ENCODE assay signal across 19 cellular contexts in genomic region chr19:18741124-18741493, GRCh38. TPM values are rescaled to one million over a fixed set of nuclear protein-coding genes. Genes with fewer than 3 reads are reported as not detected.
A peak's percentile ranks its signal among the peaks of the same experiment; 100 is the strongest.
DNase-seq lines count a peak whose midpoint lies in the region; ATAC-seq and TF ChIP-seq lines count a peak whose summit lies in the region.
"Had no signal": no experiment of that assay in that cellular context is flagged by ENCODE, and none has a peak within 500 bp of the region (broad histone marks: within the 10 kb centered on the region; RNA-seq: fewer than 3 reads in every experiment).

No MANE protein-coding gene starts in this region.

- H3K4me2 ChIP-seq in parathyroid adenoma (ENCODE audit: low read length), result peak overlapping the region; percentile 68
- no peak overlapping the region for H3K4me2 ChIP-seq in GM23338

- H3K9ac ChIP-seq in endocrine pancreas (ENCODE audit: control insufficient read depth, insufficient read depth, low read length), result peak overlapping the region; percentile 19
- H3K9ac ChIP-seq in parathyroid adenoma, result no peak overlapping the region

- H2AFZ ChIP-seq in parathyroid adenoma (no peak overlapping the region), GM23338 (no peak overlapping the region)

- H3K4me3 Mint-ChIP-seq in GM23338, result no peak overlapping the region
- H3K4me3 Mint-ChIP-seq: activated T-helper 1 cell treated with anti-CD3 and anti-CD28 coated beads, Interleukin-12 subunit alpha, Interleukin-12 subunit beta, Interleukin-2, Interleukin-4 antibody, amounts not matched to agents 30 ng/mL and 10 ng/mL and 1 ng/mL, durations not matched to agents 14 hours and 24 hours and 36 hours; brain; memory B cell; nephron had no signal

- no peak for ATAC-seq in foreskin keratinocyte
- no peak for ATAC-seq in GM23338
- ATAC-seq: SK-N-SH treated with all-trans-retinoic acid at 6 μM for 48 hours had no signal

- H3K27me3 Mint-ChIP-seq in GM23338 (ENCODE audit: insufficient read depth, low read depth, poor library complexity), result peaks cover 5% of the 10 kb centered on the region
- H3K27me3 Mint-ChIP-seq: brain, memory B cell had no signal

- H3K4me3 ChIP-seq in BE2C (ENCODE audit: low read depth, low read length) (no peak overlapping the region), endocrine pancreas (ENCODE audit: control insufficient read depth, insufficient read depth, low read length) (no peak overlapping the region), parathyroid adenoma (ENCODE audit: low read depth, low read length) (peak overlapping the region; percentile 43), GM23338 (no peak overlapping the region)
- H3K4me3 ChIP-seq: spleen had no signal

- no peak overlapping the region for H3K27ac Mint-ChIP-seq in GM23338
- H3K27ac Mint-ChIP-seq: activated T-helper 1 cell treated with anti-CD3 and anti-CD28 coated beads, Interleukin-12 subunit alpha, Interleukin-12 subunit beta, Interleukin-2, Interleukin-4 antibody, amounts not matched to agents 30 ng/mL and 10 ng/mL and 1 ng/mL, durations not matched to agents 14 hours and 24 hours and 36 hours; memory B cell had no signal

- no peaks in the 10 kb centered on the region for H3K9me3 Mint-ChIP-seq in GM23338
- H3K9me3 Mint-ChIP-seq: activated T-helper 1 cell treated with anti-CD3 and anti-CD28 coated beads, Interleukin-12 subunit alpha, Interleukin-12 subunit beta, Interleukin-2, Interleukin-4 antibody, amounts not matched to agents 30 ng/mL and 10 ng/mL and 1 ng/mL, durations not matched to agents 14 hours and 24 hours and 36 hours; brain; memory B cell; nephron had no signal

- H3K27me3 ChIP-seq in BE2C, result no peaks in the 10 kb centered on the region
- no peaks in the 10 kb centered on the region for H3K27me3 ChIP-seq in endocrine pancreas (ENCODE audit: control insufficient read depth, insufficient read depth, low read length)
- H3K27me3 ChIP-seq in parathyroid adenoma (ENCODE audit: control insufficient read depth, insufficient read depth, low read length), result no peaks in the 10 kb centered on the region
- H3K27me3 ChIP-seq in foreskin keratinocyte, result peaks cover 19% of the 10 kb centered on the region
- H3K27me3 ChIP-seq in GM23338 (ENCODE audit: insufficient read depth), result no peaks in the 10 kb centered on the region
- H3K27me3 ChIP-seq: spleen had no signal

- H3K27ac ChIP-seq in parathyroid adenoma (peak overlapping the region; percentile 79), foreskin keratinocyte (no peak overlapping the region), GM23338 (ENCODE audit: low read depth) (no peak overlapping the region)
- H3K27ac ChIP-seq: spleen had no signal

- no peaks in the 10 kb centered on the region; the same call in 1 of the 2 replicates for H4K20me1 ChIP-seq in GM23338 (replicated peaks; ENCODE audit: insufficient read depth)

- H3K36me3 ChIP-seq in BE2C (no peaks in the 10 kb centered on the region), endocrine pancreas (ENCODE audit: control insufficient read depth, insufficient read depth, low read length) (no peaks in the 10 kb centered on the region), parathyroid adenoma (ENCODE audit: control insufficient read depth, insufficient read depth, low read length) (no peaks in the 10 kb centered on the region), GM23338 (ENCODE audit: insufficient read depth) (no peaks in the 10 kb centered on the region)

- H3K4me1 Mint-ChIP-seq in GM23338, result no peaks in the 10 kb centered on the region
- H3K4me1 Mint-ChIP-seq: memory B cell had no signal

- DNase-seq in BE2C (peak; percentile 13), COLO668 (lab: John Stamatoyannopoulos, UW; ENCODE audit: unreplicated experiment) (peak; percentile 52), mucosa of gallbladder (ENCODE audit: low spot score) (no peak), foreskin keratinocyte (no peak), GM23338 (ENCODE audit: low spot score) (no peak)
- DNase-seq: cortex of kidney; hippocampal formation; islet precursor cell; NCI-H1694 treated with DMSO at 0.1 percent for 48 hours; spleen; stimulated activated CD8-positive, alpha-beta memory T cell treated with anti-CD3 and anti-CD28 coated beads, Interleukin-4, amount 100 ng/mL, for 48 hours; T1000 had no signal

- H3K36me3 Mint-ChIP-seq in GM23338 (ENCODE audit: low read depth), result no peaks in the 10 kb centered on the region
- H3K36me3 Mint-ChIP-seq: brain had no signal

- H3F3A ChIP-seq in GM23338 (replicated peaks; ENCODE audit: low read depth), result no peaks in the 10 kb centered on the region

- H3K79me2 ChIP-seq in parathyroid adenoma (peaks cover 8% of the 10 kb centered on the region), GM23338 (replicated peaks; ENCODE audit: insufficient read depth) (no peaks in the 10 kb centered on the region)

- no peaks in the 10 kb centered on the region for H3K9me2 ChIP-seq in GM23338 (ENCODE audit: insufficient read depth)

- no peaks in the 10 kb centered on the region for H3K9me3 ChIP-seq in BE2C
- no peaks in the 10 kb centered on the region for H3K9me3 ChIP-seq in endocrine pancreas (ENCODE audit: control insufficient read depth, low read length)
- H3K9me3 ChIP-seq in parathyroid adenoma (ENCODE audit: control insufficient read depth, low read length), result no peaks in the 10 kb centered on the region
- H3K9me3 ChIP-seq: spleen had no signal

- H3K4me1 ChIP-seq in BE2C, result peaks cover 65% of the 10 kb centered on the region
- H3K4me1 ChIP-seq in endocrine pancreas (ENCODE audit: control insufficient read depth, insufficient read depth, low read length), result no peaks in the 10 kb centered on the region
- peaks cover 49% of the 10 kb centered on the region for H3K4me1 ChIP-seq in parathyroid adenoma
- no peaks in the 10 kb centered on the region for H3K4me1 ChIP-seq in foreskin keratinocyte
- no peaks in the 10 kb centered on the region for H3K4me1 ChIP-seq in GM23338 (ENCODE audit: insufficient read depth)

- TF ChIP-seq CTCF in BE2C (IDR thresholded peaks at IDR 0.05; ENCODE audit: low read depth, low read length) (no peak), parathyroid adenoma (IDR thresholded peaks at IDR 0.05) (no peak), foreskin keratinocyte (conservative IDR thresholded peaks at IDR 0.05) (no peak), GM23338 (conservative IDR thresholded peaks at IDR 0.05; ENCODE audit: low read depth in 2 of 2) (no peak)

TF ChIP-seq in GM23338, 12 proteins besides CTCF, POLR2A, EP300 and RAD21 (continues in another document):
- TF ChIP-seq REST (IDR thresholded peaks at IDR 0.05; ENCODE audit: unreplicated experiment) (no peak), NANOG (IDR thresholded peaks at IDR 0.05; ENCODE audit: borderline replicate concordance) (no peak)

RNA-seq across cellular contexts. Expression of gene COMP, which starts 50.0 kb away (rescaled TPM):
- polyA plus RNA-seq in BE2C (2012; ENCODE audit: insufficient read depth, insufficient read length, low read depth), result 1.2 TPM
- total RNA-seq in mucosa of gallbladder (2.0 TPM), foreskin keratinocyte (not detected in 2 replicates)
- polyA plus RNA-seq in foreskin keratinocyte (not detected in 2 replicates), GM23338 (2016; fragmentation: Nextera tagmentation; extraction: Ambion mirVana) (0.31 and 0.58 TPM in 2 replicates)
- 0.63 TPM in 1 of 2 replicates, not detected in the other for total RNA-seq in GM23338 (2014; rRNA removed; shearing (Covaris generic))
- total RNA-seq: activated T-helper 1 cell treated with anti-CD3 and anti-CD28 coated beads, Interleukin-12 subunit alpha, Interleukin-12 subunit beta, Interleukin-2, Interleukin-4 antibody, amounts not matched to agents 30 ng/mL and 10 ng/mL and 1 ng/mL, durations not matched to agents 14 hours and 24 hours and 36 hours; spleen had no signal

RNA-seq across cellular contexts. Expression of gene CRTC1, which starts 57.6 kb away (rescaled TPM):
- polyA plus RNA-seq in BE2C (2012; ENCODE audit: insufficient read depth, insufficient read length, low read depth), result 23.7 TPM
- total RNA-seq in mucosa of gallbladder (23.6 TPM), foreskin keratinocyte (1.7 and 1.9 TPM in 2 replicates)
- polyA plus RNA-seq in foreskin keratinocyte (2.9 and 3.5 TPM in 2 replicates), GM23338 (2016; fragmentation: Nextera tagmentation; extraction: Ambion mirVana) (6.7 and 8.4 TPM in 2 replicates)
- 5.4 and 7.1 TPM in 2 replicates for total RNA-seq in GM23338 (2014; rRNA removed; shearing (Covaris generic))

Comparison
In these comparisons a context has a peak if more than half of its experiments do, and no peak if none do; other contexts are left out.
1. DNase-seq: peak in BE2C (single experiment) and COLO668 (single experiment); none in mucosa of gallbladder (single experiment), foreskin keratinocyte (0 of 2) and GM23338 (single experiment).